ENCODE assay signal across 9 cellular contexts in the genomic region with DNA sequence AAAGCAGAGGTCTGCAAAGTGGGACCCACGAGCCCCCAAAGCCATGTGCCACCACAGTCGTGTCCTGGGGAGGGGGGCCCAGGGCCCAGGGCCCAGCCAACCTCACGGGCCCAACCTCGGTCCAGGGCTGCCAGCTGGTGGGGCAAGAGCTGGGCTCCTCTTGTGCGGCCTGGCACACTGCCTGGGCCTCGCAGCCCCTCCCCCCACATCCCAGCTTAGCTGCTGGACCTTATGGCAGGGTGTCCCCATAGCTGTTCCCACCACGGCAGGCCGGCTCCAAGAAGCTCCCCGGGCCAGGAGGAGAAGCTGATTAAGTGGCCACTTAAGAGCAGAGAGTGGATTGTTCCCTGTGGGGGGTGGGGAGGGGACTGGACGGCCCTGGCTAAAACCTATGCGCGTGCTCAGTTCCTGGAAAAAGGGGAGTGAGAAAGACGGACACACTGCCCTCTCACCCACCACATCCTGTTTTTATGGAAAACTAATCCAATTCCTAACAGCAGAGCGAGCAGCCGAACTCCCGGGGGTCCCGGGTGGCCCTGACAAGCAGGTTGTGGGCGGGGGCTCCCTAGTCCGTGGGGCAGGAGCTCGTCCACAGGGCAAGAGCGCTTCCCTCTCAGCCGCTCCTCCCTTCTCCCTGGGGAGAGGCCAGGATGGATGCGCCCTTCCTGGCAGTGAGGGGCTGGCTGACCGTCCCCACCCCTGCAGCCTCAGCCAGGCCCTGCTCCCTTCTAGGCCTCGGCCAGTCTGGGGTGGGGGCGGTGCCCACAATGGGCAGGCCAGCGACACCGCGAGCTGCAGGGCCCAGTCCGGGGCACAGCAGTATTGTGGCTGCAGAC. TPM values are rescaled to one million over a fixed set of nuclear protein-coding genes. Genes with fewer than 3 reads are reported as not detected.
DNase-seq lines count a peak whose midpoint lies in the region; ATAC-seq and TF ChIP-seq lines count a peak whose summit lies in the region.
"Had no signal": no experiment of that assay in that cellular context is flagged by ENCODE, and none has a peak within 500 bp of the region (broad histone marks: within the 10 kb centered on the region; RNA-seq: fewer than 3 reads in every experiment).

No MANE protein-coding gene starts in this region.

- intact Hi-C loops in A673 (cut with micrococcal nuclease; ENCODE audit: unreplicated experiment) = no loop called here

- BruUV-seq in A673 (replicated peaks; lab: Mats Ljungman, UMichigan) = no TSS peak

- H3K27ac ChIP-seq in A673 (ENCODE audit: low read depth, low read length, poor library complexity, severe bottlenecking) = peak overlapping the region; percentile 75
- H3K27ac ChIP-seq: KMS-11 had no signal

- H3K4me1 ChIP-seq in A673 (ENCODE audit: insufficient read depth, low read length, poor library complexity, severe bottlenecking) = peaks cover 57% of the 10 kb centered on the region

- no peak overlapping the region for H3K4me3 ChIP-seq in A673 (ENCODE audit: low read depth, low read length, poor library complexity, severe bottlenecking)
- no peak overlapping the region for H3K4me3 ChIP-seq in MG63

- no peak for DNase-seq in A673 (ENCODE audit: low spot score)
- DNase-seq in MG63 = peak; percentile 52
- DNase-seq in dermis microvascular lymphatic vessel endothelial cell (ENCODE audit: low read depth in 2 of 2) = peak; percentile 77 to 93
- DNase-seq in myocyte (ENCODE audit: low read depth) = peak; percentile 88
- DNase-seq in T-helper 1 cell = no peak
- DNase-seq in activated CD4-positive, alpha-beta T cell treated with anti-CD3 and anti-CD28 coated beads for 48 hours = no peak
- no peak for DNase-seq in DMS53 (lab: John Stamatoyannopoulos, UW)

- no peak for TF ChIP-seq CTCF in A673 (conservative IDR thresholded peaks at IDR 0.05; ENCODE audit: low read depth, low read length)

- POLR2A ChIA-PET in A673 (lab: Charles Lee; ENCODE audit: low non-redundant PET) = no interaction called here

- H3K9me3 ChIP-seq in A673 (ENCODE audit: low read depth, low read length, poor library complexity, severe bottlenecking) (no peaks in the 10 kb centered on the region), MG63 (no peaks in the 10 kb centered on the region)

- CTCF ChIA-PET in A673 (lab: Charles Lee) = no interaction called here

- no peaks in the 10 kb centered on the region for H3K27me3 ChIP-seq in A673 (replicated peaks; ENCODE audit: insufficient read depth, low read depth, low read length, poor library complexity)
- no peaks in the 10 kb centered on the region for H3K27me3 ChIP-seq in MG63

- ATAC-seq in GM18520 (IDR thresholded peaks at IDR 0.05; ENCODE audit: unreplicated experiment) = no peak

- H3K36me3 ChIP-seq in A673 (ENCODE audit: insufficient read depth, low read length, poor library complexity, severe bottlenecking) (peaks cover 4% of the 10 kb centered on the region), MG63 (peaks cover 6% of the 10 kb centered on the region)

RNA-seq across cellular contexts. Expression of a gene that starts 16.8 kb away (rescaled TPM):
- total RNA-seq in A673 (2021) = 174 and 182 TPM in 2 replicates
- 77.6 and 88.5 TPM in 2 replicates for total RNA-seq in MG63 (2014; rRNA removed; shearing (Covaris generic); ENCODE audit: low replicate concordance)
- 238 and 422 TPM in 2 replicates for total RNA-seq in dermis microvascular lymphatic vessel endothelial cell
- total RNA-seq in myocyte = 198 and 238 TPM in 2 replicates
- 246 TPM for polyA plus RNA-seq in myocyte (2012)

RNA-seq across cellular contexts. Expression of a gene that starts 35.3 kb away (rescaled TPM):
- total RNA-seq in A673 (2021) (103 TPM in 2 replicates), dermis microvascular lymphatic vessel endothelial cell (4.3 and 5.1 TPM in 2 replicates), myocyte (0.16 and 1.9 TPM in 2 replicates)
- 9.3 and 14.3 TPM in 2 replicates for total RNA-seq in MG63 (2014; rRNA removed; shearing (Covaris generic); ENCODE audit: low replicate concordance)
- polyA plus RNA-seq in myocyte (2012) = 0.74 TPM

RNA-seq across cellular contexts. Expression of a gene that starts 43.5 kb away (rescaled TPM):
- 129 and 134 TPM in 2 replicates for total RNA-seq in A673 (2021)
- 290 and 307 TPM in 2 replicates for total RNA-seq in MG63 (2014; rRNA removed; shearing (Covaris generic); ENCODE audit: low replicate concordance)
- total RNA-seq in dermis microvascular lymphatic vessel endothelial cell = 105 and 128 TPM in 2 replicates
- 86.9 and 89.3 TPM in 2 replicates for total RNA-seq in myocyte
- 123 TPM for polyA plus RNA-seq in myocyte (2012)

Comparison
In these comparisons a context has a peak if more than half of its experiments do, and no peak if none do; other contexts are left out.
1. DNase-seq: peak in MG63 (single experiment), dermis microvascular lymphatic vessel endothelial cell (2 of 2) and myocyte (single experiment); none in A673 (single experiment), T-helper 1 cell (0 of 5), activated CD4-positive, alpha-beta T cell treated with anti-CD3 and anti-CD28 coated beads for 48 hours (single experiment) and DMS53 (single experiment).